8 cellular contexts compared by ENCODE assay signal in the genomic region with DNA sequence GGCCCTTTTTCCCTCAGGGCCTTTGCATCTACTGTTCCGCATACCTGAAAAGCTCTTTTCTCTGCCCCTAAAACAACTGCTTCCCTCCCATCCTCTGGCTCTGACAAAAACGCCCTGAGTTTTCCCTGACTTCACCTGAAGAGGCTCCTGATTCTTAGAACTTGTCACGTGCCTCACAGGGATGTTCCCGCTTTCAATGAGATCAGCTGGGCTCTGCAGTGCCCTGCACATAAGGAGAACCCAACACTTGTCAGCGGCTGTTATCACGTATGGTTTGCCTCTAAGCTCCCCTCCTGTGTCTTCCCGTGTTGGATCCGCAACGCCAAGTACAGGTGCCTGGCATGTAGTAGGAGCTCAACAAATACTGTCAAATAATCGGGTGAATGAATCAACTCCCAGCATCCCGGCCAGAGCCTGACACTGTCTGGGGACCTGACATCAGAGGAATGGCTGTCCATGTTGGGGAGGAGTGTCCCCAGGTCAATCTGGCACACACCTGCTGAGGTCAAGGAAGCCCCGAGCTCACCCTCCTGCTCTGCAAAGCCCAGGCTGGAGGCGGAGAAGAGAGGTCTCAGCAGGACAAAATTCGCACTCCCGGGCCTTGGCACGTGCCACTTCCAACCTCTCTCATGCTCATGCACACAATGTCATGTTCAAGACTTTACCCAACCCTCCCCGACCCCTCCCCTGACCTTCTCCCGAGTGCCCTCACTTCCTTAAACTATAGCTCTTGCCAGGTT. TPM values are rescaled to one million over a fixed set of nuclear protein-coding genes. Genes with fewer than 3 reads are reported as not detected.
A peak's percentile ranks its signal among the peaks of the same experiment; 100 is the strongest.
DNase-seq lines count a peak whose midpoint lies in the region; ATAC-seq, FAIRE-seq and TF ChIP-seq lines count a peak whose summit lies in the region.

No MANE protein-coding gene starts in this region.

- no peaks in the 10 kb centered on the region for H3K9me3 ChIP-seq in BLaER1 treated with 17β-estradiol and CSF1 and Interleukin-3, amounts not matched to agents 10 nM and 100 nM (replicated peaks in 1 of 11)
- H3K9me3 ChIP-seq in KOPT-K1 (ENCODE audit: insufficient read depth, low read length, poor library complexity, severe bottlenecking) (no peaks in the 10 kb centered on the region), K562 (replicated peaks; ENCODE audit: control insufficient read depth, insufficient read depth, low read depth, low read length) (no peaks in the 10 kb centered on the region)

- 47% methylated on average over 16 of the region's 18 CpGs for WGBS in K562 (ENCODE audit: insufficient coverage, low coverage, missing lambda C conversion rate)

- DNase-seq in K562 (ENCODE audit: extremely low read depth in 1 of 4, low spot score in 3 of 4) (no peak), naive B cell (no peak), DMS 273 treated with DMSO at 0.1 percent for 48 hours (lab: John Stamatoyannopoulos, UW) (no peak)
- no peak for DNase-seq in stimulated activated CD8-positive, alpha-beta memory T cell treated with anti-CD3 and anti-CD28 coated beads, Interleukin-4, amount 100 ng/mL, for 48 hours

- peak overlapping the region in 3 of 6 donors; percentile 38 to 50 (median 38) for H3K27ac Mint-ChIP-seq in naive B cell

- intact Hi-C loops in K562 (cut with micrococcal nuclease) = loop anchor here (1.0 to 5.0 kb wide), 3 partner anchors 55 to 180 kb away; no protein-coding TSS in a partner anchor

- ATAC-seq in K562 (no peak), naive B cell (ENCODE audit: low read depth in 2 of 2) (no peak), HG03571 (IDR thresholded peaks at IDR 0.05; ENCODE audit: unreplicated experiment) (no peak), GM21529 (IDR thresholded peaks at IDR 0.05; ENCODE audit: unreplicated experiment) (no peak)

- H3K4me3 ChIP-seq in BLaER1 treated with 17β-estradiol and CSF1 and Interleukin-3, amounts not matched to agents 10 nM and 100 nM = 0 out of 20 replicates have a peak overlapping the region, but pooled peaks of 1 of the 10 experiments have one; percentile 51
- H3K4me3 ChIP-seq in K562 = no peak overlapping the region

- POLR2A ChIA-PET in K562 (lab: Yijun Ruan, JAX) = interaction anchor here (0.6 to 1.8 kb wide), 15 partner anchors 9 to 1039 kb away, joined by 3 to 9 read pairs (median 3); no protein-coding TSS in a partner anchor

- CTCF ChIA-PET in K562 (lab: Yijun Ruan, JAX; ENCODE audit: low intra/inter-chr PET ratio) = interaction anchor here (0.7 to 1.7 kb wide), 3 partner anchors 27 to 120 kb away, joined by 3 to 7 read pairs (median 4); no protein-coding TSS in a partner anchor

- TF ChIP-seq RAD21 in K562 (CRISPR knock-in tag; conservative IDR thresholded peaks at IDR 0.05 in 1 of 2, IDR thresholded peaks at IDR 0.05 in 1 of 2) = no peak

- peak overlapping the region; percentile 96 for H2AFZ ChIP-seq in K562 (ENCODE audit: low read depth, low read length)

- H3K27me3 Mint-ChIP-seq in naive B cell = peaks cover 0 to 7% (median 4%) of the 10 kb centered on the region in 3 donors

- no peak for FAIRE-seq in K562 (lab: Jason Lieb, UNC)

- peaks cover 0 to 20% (median 14%) of the 10 kb centered on the region in 11 experiments; a peak in 14 of 22 replicates for H4K20me1 ChIP-seq in BLaER1 treated with 17β-estradiol and CSF1 and Interleukin-3, amounts not matched to agents 10 nM and 100 nM
- no peaks in the 10 kb centered on the region for H4K20me1 ChIP-seq in K562 (replicated peaks; ENCODE audit: control insufficient read depth, insufficient read depth, low read length)

- BruUV-seq in K562 (replicated peaks; lab: Mats Ljungman, UMichigan) = no TSS peak

- no peak for TF ChIP-seq POLR2A in K562 (conservative IDR thresholded peaks at IDR 0.05)

- peaks cover 0 to 28% (median 24%) of the 10 kb centered on the region in 11 experiments; a peak in 19 of 22 replicates for H3K27me3 ChIP-seq in BLaER1 treated with 17β-estradiol and CSF1 and Interleukin-3, amounts not matched to agents 10 nM and 100 nM
- H3K27me3 ChIP-seq in K562 (ENCODE audit: control insufficient read depth in 2 of 2, insufficient read depth in 2 of 2, low read length in 2 of 2) = no peaks in the 10 kb centered on the region

- H3K36me3 ChIP-seq in BLaER1 treated with 17β-estradiol and CSF1 and Interleukin-3, amounts not matched to agents 10 nM and 100 nM = peaks cover 6 to 24% (median 18%) of the 10 kb centered on the region in 11 experiments; a peak in 21 of 22 replicates
- H3K36me3 ChIP-seq in KOPT-K1 (ENCODE audit: insufficient read depth, low read length) (peaks cover 16% of the 10 kb centered on the region), K562 (ENCODE audit: control insufficient read depth, insufficient read depth, low read length) (peaks cover 2% of the 10 kb centered on the region; the same call in 1 of the 3 replicates)

- H3K36me3 Mint-ChIP-seq in naive B cell = peaks cover 0 to 1% of the 10 kb centered on the region in 2 donors

- H3K9me1 ChIP-seq in K562 (ENCODE audit: control insufficient read depth, insufficient read depth, low read length) = no peaks in the 10 kb centered on the region

- H3K4me1 Mint-ChIP-seq in naive B cell = peaks cover 31 to 46% (median 35%) of the 10 kb centered on the region in 3 donors

- peaks cover 50 to 74% (median 58%) of the 10 kb centered on the region in 10 experiments for H3K4me1 ChIP-seq in BLaER1 treated with 17β-estradiol and CSF1 and Interleukin-3, amounts not matched to agents 10 nM and 100 nM
- H3K4me1 ChIP-seq in K562 (replicated peaks in 1 of 2; ENCODE audit: control insufficient read depth in 2 of 2, insufficient read depth in 2 of 2, low read length in 2 of 2) = peaks cover 20 to 38% of the 10 kb centered on the region in 2 experiments

- H3K79me2 ChIP-seq in K562 (ENCODE audit: control insufficient read depth, insufficient read depth, low read length) = peaks cover 9% of the 10 kb centered on the region

- in situ Hi-C loops in K562 (cut with MboI) = loop anchor here (5.0 kb wide), 1 partner anchor 120 kb away; no protein-coding TSS in a partner anchor

- TF ChIP-seq EP300 in K562 (IDR thresholded peaks at IDR 0.05; ENCODE audit: low read length) = no peak

- peak overlapping the region; percentile 60 to 92 (median 75) for H3K4me3 Mint-ChIP-seq in naive B cell

- no peaks in the 10 kb centered on the region for H3K9me3 Mint-ChIP-seq in naive B cell

- TF ChIP-seq CTCF in K562 (IDR thresholded peaks at IDR 0.05 in 2 of 3, conservative IDR thresholded peaks at IDR 0.05 in 1 of 3; ENCODE audit: insufficient read depth in 2 of 3, low read depth in 1 of 3, low read length in 3 of 3) = no peak

- H3K27ac ChIP-seq in BLaER1 treated with 17β-estradiol and CSF1 and Interleukin-3, amounts not matched to agents 10 nM and 100 nM = peak overlapping the region in 5 of 11 experiments; percentile 68 to 78 (median 76); a peak in 9 of 22 replicates
- H3K27ac ChIP-seq in KOPT-K1 (ENCODE audit: low read depth, low read length, poor library complexity, severe bottlenecking) (peak overlapping the region; percentile 75), K562 (ENCODE audit: extremely low read depth, low read depth, low read length) (peak overlapping the region; percentile 70; the same call in 1 of the 3 replicates)

- peak overlapping the region; percentile 64 to 97 (median 86) for H3K4me2 ChIP-seq in BLaER1 treated with 17β-estradiol and CSF1 and Interleukin-3, amounts not matched to agents 10 nM and 100 nM
- peak overlapping the region; percentile 73; the same call in 1 of the 2 replicates for H3K4me2 ChIP-seq in K562 (ENCODE audit: insufficient read depth, low read length)

- peak overlapping the region in 6 of 11 experiments; percentile 15 to 64 (median 56); a peak in 8 of 22 replicates for H3K9ac ChIP-seq in BLaER1 treated with 17β-estradiol and CSF1 and Interleukin-3, amounts not matched to agents 10 nM and 100 nM
- peak overlapping the region in 1 of 2 experiments; percentile 76; a peak in 1 of 4 replicates for H3K9ac ChIP-seq in K562 (ENCODE audit: insufficient read depth in 1 of 2, low read depth in 2 of 2, low read length in 2 of 2)

RNA-seq across cellular contexts. Expression of gene GRK2, which starts 4.2 kb away (rescaled TPM):
- 64.7 and 214 TPM in 2 replicates for total RNA-seq in K562 (2011; cell fraction: chromatin; rRNA removed; ENCODE audit: low replicate concordance)
- 185 and 206 TPM in 2 replicates for total RNA-seq in K562 (2011; cell fraction: nucleolus; rRNA removed)
- 62.7 and 78.2 TPM in 2 replicates for total RNA-seq in K562 (2011; cell fraction: nucleoplasm; rRNA removed)
- total RNA-seq in K562 (2014; rRNA removed) (83.1 and 97.8 TPM in 2 replicates), K562 (2014; rRNA removed; fragmentation: Illumina TruSeq; extraction: Trizol) (27.8 and 41.7 TPM in 2 replicates), K562 (2015; rRNA removed; fragmentation: Illumina TruSeq; extraction: Trizol) (40.6 and 42.2 TPM in 2 replicates), K562 (2021) (93.3 and 95.3 TPM in 2 replicates)
- polyA plus RNA-seq in K562 (2011; rRNA removed) (63.4 and 98.5 TPM in 2 replicates), K562 (2014; fragmentation: Illumina TruSeq; extraction: Trizol) (56.5 and 65.3 TPM in 2 replicates), K562 (2014; fragmentation: Nextera tagmentation; extraction: Ambion mirVana) (under 1 TPM; 0.24 to 0.82 TPM), K562 (2014; rRNA removed) (95.8 and 96.0 TPM in 2 replicates), naive B cell (ENCODE audit: low read depth in 6 of 6) (10 to 100 TPM; 17.9 to 63.4 (median 31.7) TPM)
- polyA plus RNA-seq in K562 (2011; cell fraction: cytosol; rRNA removed) = 70.8 and 122 TPM in 2 replicates
- polyA plus RNA-seq in K562 (2011; cell fraction: nucleus; rRNA removed) = 259 and 262 TPM in 2 replicates
- polyA plus RNA-seq in K562 (2012) = 87.6 and 130 TPM in 2 replicates
- polyA minus RNA-seq in K562 (2011; rRNA and poly(A)+ RNA removed) = 36.9 and 61.5 TPM in 2 replicates
- polyA minus RNA-seq in K562 (2011; cell fraction: cytosol; rRNA and poly(A)+ RNA removed) = 89.3 and 92.9 TPM in 2 replicates
- 57.5 and 75.9 TPM in 2 replicates for polyA minus RNA-seq in K562 (2011; cell fraction: nucleus; rRNA and poly(A)+ RNA removed)

RNA-seq across cellular contexts. Expression of gene ANKRD13D, which starts 27.0 kb away (rescaled TPM):
- 105 and 289 TPM in 2 replicates for total RNA-seq in K562 (2011; cell fraction: chromatin; rRNA removed; ENCODE audit: low replicate concordance)
- 185 and 212 TPM in 2 replicates for total RNA-seq in K562 (2011; cell fraction: nucleolus; rRNA removed)
- 120 and 126 TPM in 2 replicates for total RNA-seq in K562 (2011; cell fraction: nucleoplasm; rRNA removed)
- total RNA-seq in K562 (2014; rRNA removed) (28.6 and 30.5 TPM in 2 replicates), K562 (2014; rRNA removed; fragmentation: Illumina TruSeq; extraction: Trizol) (5.3 and 7.9 TPM in 2 replicates), K562 (2015; rRNA removed; fragmentation: Illumina TruSeq; extraction: Trizol) (19.6 and 25.1 TPM in 2 replicates), K562 (2021) (37.3 and 40.9 TPM in 2 replicates)
- polyA plus RNA-seq in K562 (2011; rRNA removed) (22.4 and 36.6 TPM in 2 replicates), K562 (2014; fragmentation: Illumina TruSeq; extraction: Trizol) (15.8 and 20.8 TPM in 2 replicates), K562 (2014; fragmentation: Nextera tagmentation; extraction: Ambion mirVana) (1 to 10 TPM in 1 of 2 experiments, under 1 TPM in 1; 0.94 to 1.9 TPM), K562 (2014; rRNA removed) (38.8 and 40.8 TPM in 2 replicates), naive B cell (ENCODE audit: low read depth in 6 of 6) (10 to 100 TPM in 2 of 6 donors, 1 to 10 TPM in 4; 3.5 to 18.4 (median 8.4) TPM)
- polyA plus RNA-seq in K562 (2011; cell fraction: cytosol; rRNA removed) = 28.9 and 46.9 TPM in 2 replicates
- polyA plus RNA-seq in K562 (2011; cell fraction: nucleus; rRNA removed) = 147 and 217 TPM in 2 replicates
- 22.5 and 55.8 TPM in 2 replicates for polyA plus RNA-seq in K562 (2012)
- 9.5 and 12.1 TPM in 2 replicates for polyA minus RNA-seq in K562 (2011; rRNA and poly(A)+ RNA removed)
- polyA minus RNA-seq in K562 (2011; cell fraction: cytosol; rRNA and poly(A)+ RNA removed) = 10.6 and 13.5 TPM in 2 replicates
- 54.4 and 59.6 TPM in 2 replicates for polyA minus RNA-seq in K562 (2011; cell fraction: nucleus; rRNA and poly(A)+ RNA removed)

RNA-seq across cellular contexts. Expression of gene SSH3, which starts 41.2 kb away (rescaled TPM):
- total RNA-seq in K562 (2011; cell fraction: chromatin; rRNA removed; ENCODE audit: low replicate concordance) = 1.5 and 6.8 TPM in 2 replicates
- total RNA-seq in K562 (2011; cell fraction: nucleolus; rRNA removed) = 2.8 and 3.3 TPM in 2 replicates
- 0.92 and 1.3 TPM in 2 replicates for total RNA-seq in K562 (2011; cell fraction: nucleoplasm; rRNA removed)
- total RNA-seq in K562 (2014; rRNA removed) (0.12 and 0.27 TPM in 2 replicates), K562 (2014; rRNA removed; fragmentation: Illumina TruSeq; extraction: Trizol) (not detected in 2 replicates), K562 (2015; rRNA removed; fragmentation: Illumina TruSeq; extraction: Trizol) (0.14 and 0.68 TPM in 2 replicates), K562 (2021) (1.0 and 1.5 TPM in 2 replicates)
- polyA plus RNA-seq in K562 (2011; rRNA removed) (0.07 and 0.88 TPM in 2 replicates), K562 (2014; fragmentation: Illumina TruSeq; extraction: Trizol) (0.19 and 0.24 TPM in 2 replicates), K562 (2014; fragmentation: Nextera tagmentation; extraction: Ambion mirVana) (not detected), K562 (2014; rRNA removed) (0.24 and 0.90 TPM in 2 replicates), naive B cell (ENCODE audit: low read depth in 6 of 6) (under 1 TPM in 1 of 6 donors, not detected in 5; 0.18 TPM)
- 0.12 and 0.39 TPM in 2 replicates for polyA plus RNA-seq in K562 (2011; cell fraction: cytosol; rRNA removed)
- polyA plus RNA-seq in K562 (2011; cell fraction: nucleus; rRNA removed) = 1.3 and 3.4 TPM in 2 replicates
- 1.3 and 1.4 TPM in 2 replicates for polyA plus RNA-seq in K562 (2012)
- 0.09 TPM in 1 of 2 replicates, not detected in the other for polyA minus RNA-seq in K562 (2011; rRNA and poly(A)+ RNA removed)
- 0.48 TPM in 1 of 2 replicates, not detected in the other for polyA minus RNA-seq in K562 (2011; cell fraction: cytosol; rRNA and poly(A)+ RNA removed)
- polyA minus RNA-seq in K562 (2011; cell fraction: nucleus; rRNA and poly(A)+ RNA removed) = 0.89 and 1.5 TPM in 2 replicates
